In the genomic region with DNA sequence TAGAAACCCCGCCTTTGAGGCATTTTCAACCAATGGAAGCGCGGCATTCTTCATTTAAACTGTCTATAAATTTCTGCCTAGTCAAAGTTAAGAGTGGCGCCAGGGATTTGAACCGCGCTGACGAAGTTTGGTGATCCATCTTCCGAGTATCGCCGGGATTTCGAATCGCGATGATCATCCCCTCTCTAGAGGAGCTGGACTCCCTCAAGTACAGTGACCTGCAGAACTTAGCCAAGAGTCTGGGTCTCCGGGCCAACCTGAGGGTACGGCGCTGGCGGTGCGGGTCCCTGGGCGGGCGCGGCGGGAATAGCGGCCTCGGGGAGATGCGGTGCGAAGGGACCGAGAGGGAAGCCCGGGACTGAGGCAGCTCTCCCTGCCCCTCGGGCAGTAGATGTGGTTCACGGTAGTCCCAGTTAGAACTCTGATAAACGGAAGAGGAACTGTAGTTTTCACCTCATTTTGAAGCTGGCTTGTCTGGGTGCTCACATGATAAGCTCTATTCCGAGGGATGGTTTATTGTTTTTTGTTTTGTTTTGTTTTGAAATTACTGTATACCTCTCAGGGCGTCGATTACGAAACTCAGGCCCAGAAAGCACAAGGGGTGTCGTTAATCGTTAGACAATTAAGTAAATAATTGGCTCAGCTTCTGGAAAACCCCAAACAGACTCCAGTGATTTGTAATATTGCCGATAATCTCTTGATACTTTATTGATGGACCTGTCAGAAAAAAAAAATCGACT, we compare ENCODE assay signal across 8 cellular contexts. TPM values are rescaled to one million over a fixed set of nuclear protein-coding genes. Genes with fewer than 3 reads are reported as not detected.
DNase-seq lines count a peak whose midpoint lies in the region; ATAC-seq, FAIRE-seq and TF ChIP-seq lines count a peak whose summit lies in the region.

A gene with protein sequence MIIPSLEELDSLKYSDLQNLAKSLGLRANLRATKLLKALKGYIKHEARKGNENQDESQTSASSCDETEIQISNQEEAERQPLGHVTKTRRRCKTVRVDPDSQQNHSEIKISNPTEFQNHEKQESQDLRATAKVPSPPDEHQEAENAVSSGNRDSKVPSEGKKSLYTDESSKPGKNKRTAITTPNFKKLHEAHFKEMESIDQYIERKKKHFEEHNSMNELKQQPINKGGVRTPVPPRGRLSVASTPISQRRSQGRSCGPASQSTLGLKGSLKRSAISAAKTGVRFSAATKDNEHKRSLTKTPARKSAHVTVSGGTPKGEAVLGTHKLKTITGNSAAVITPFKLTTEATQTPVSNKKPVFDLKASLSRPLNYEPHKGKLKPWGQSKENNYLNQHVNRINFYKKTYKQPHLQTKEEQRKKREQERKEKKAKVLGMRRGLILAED (plus strand): TSS at position 94 of the 740 bp plus-strand sequence. CDS start 77 bp downstream, at position 171.

- CTCF ChIA-PET in AG04449 (lab: Yijun Ruan, JAX) = interaction anchor here (0.8 to 2.0 kb wide), 10 partner anchors 10 to 432 kb away, joined by 3 to 10 read pairs (median 4); no protein-coding TSS in a partner anchor

- intact Hi-C loops in transverse colon (cut with DNase I; ENCODE audit: low total_unique reads) = no loop called here

- H3K27me3 ChIP-seq in lung (ENCODE audit: control insufficient read depth, insufficient read depth) (no peaks in the 10 kb centered on the region), transverse colon (no peaks in the 10 kb centered on the region)

- H3K36me3 ChIP-seq in lung (ENCODE audit: control insufficient read depth in 2 of 2, insufficient read depth in 2 of 2, low read length in 2 of 2) (no peaks in the 10 kb centered on the region), transverse colon (no peaks in the 10 kb centered on the region)

- POLR2A ChIA-PET in AG04449 (lab: Yijun Ruan, JAX) = interaction anchor here (1.0 kb wide), 1 partner anchor 100 kb away, joined by 4 read pairs; no protein-coding TSS in a partner anchor

- H3K27ac ChIP-seq in lung (ENCODE audit: low read depth in 1 of 2, low read length in 1 of 2) (peak within 1 kb of the TSS in 1 of 2 donors; percentile 77), transverse colon (peak within 1 kb of the TSS; percentile 68 to 87 (median 83))

- peak within 1 kb of the TSS; percentile 94 for H3K4me3 ChIP-seq in AG04449 (ENCODE audit: low read depth, low read length)
- H3K4me3 ChIP-seq in choroid plexus epithelial cell (ENCODE audit: low read depth, low read length) = peak within 1 kb of the TSS; percentile 97
- H3K4me3 ChIP-seq in lung = peak within 1 kb of the TSS; percentile 72
- peak within 1 kb of the TSS; percentile 83 to 97 (median 88) for H3K4me3 ChIP-seq in transverse colon

- H3K4me1 ChIP-seq in lung (ENCODE audit: control insufficient read depth in 2 of 2, insufficient read depth in 2 of 2, low read length in 2 of 2) (no peaks in the 10 kb centered on the region), transverse colon (peaks cover 3 to 33% (median 18%) of the 10 kb centered on the region in 4 donors)

- DNase-seq in AG04449 (ENCODE audit: low read depth, low spot score) = no peak
- DNase-seq in NOMO-1 treated with dmso at 0.1 percent for 144 hours (lab: John Stamatoyannopoulos, UW; ENCODE audit: unreplicated experiment) = peak; percentile 42
- DNase-seq in choroid plexus epithelial cell (ENCODE audit: low read depth) = peak; percentile 46
- DNase-seq in lung (ENCODE audit: low spot score) = no peak
- DNase-seq in transverse colon = no peak
- no peak for DNase-seq in RCC 7860 (ENCODE audit: low spot score)

- in situ Hi-C loops in transverse colon (cut with MboI; ENCODE audit: low pct_ligation_motif_present in 1 of 4, low pct_unique_long_range_greater_than_20kb in 1 of 4, low sequenced_read_pairs in 3 of 4) = no loop called here

- ATAC-seq in GM18498 (IDR thresholded peaks at IDR 0.05; ENCODE audit: unreplicated experiment) (peak; percentile 30), HG02938 (IDR thresholded peaks at IDR 0.05; ENCODE audit: unreplicated experiment) (peak; percentile 14), lung (ENCODE audit: insufficient read depth, low FRiP score) (no peak)

- no peak for FAIRE-seq in RCC 7860 (lab: Jason Lieb, UNC)

- 0% methylated on average over 39 of the region's 39 CpGs for WGBS in lung, 2 donors
- 0% methylated on average over 12 to 39 of the region's 39 CpGs for WGBS in transverse colon (ENCODE audit: low coverage in 1 of 2), 2 donors

- TF ChIP-seq CTCF in AG04449 (IDR thresholded peaks at IDR 0.05; ENCODE audit: insufficient read depth, low read length, missing control alignments) = no peak
- no peak for TF ChIP-seq CTCF in choroid plexus epithelial cell (conservative IDR thresholded peaks at IDR 0.05; ENCODE audit: low read depth, low read length)
- no peak for TF ChIP-seq CTCF in lung (IDR thresholded peaks at IDR 0.05; ENCODE audit: control extremely low read depth, extremely low read depth)
- no peak for TF ChIP-seq CTCF in transverse colon (IDR thresholded peaks at IDR 0.05)

- H3K9me3 ChIP-seq in lung (ENCODE audit: control insufficient read depth in 2 of 2, insufficient read depth in 1 of 2, low read length in 1 of 2) = no peaks in the 10 kb centered on the region
- H3K9me3 ChIP-seq in transverse colon = no peaks in the 10 kb centered on the region

- peak; percentile 51 for TF ChIP-seq POLR2A in transverse colon (IDR thresholded peaks at IDR 0.05)

- TF ChIP-seq EP300 in transverse colon (IDR thresholded peaks at IDR 0.05; ENCODE audit: low read depth) = no peak

RNA-seq across cellular contexts. Expression of the gene that starts here (rescaled TPM):
- total RNA-seq in lung (10 to 100 TPM in 1 of 2 donors, 1 to 10 TPM in 1; 6.5 to 24.1 TPM), transverse colon (1 to 10 TPM; 5.0 to 8.9 (median 7.5) TPM)
- polyA plus RNA-seq in lung = 1 to 10 TPM; 3.7 to 6.5 TPM

Comparison
In these comparisons a context has a peak if more than half of its experiments do, and no peak if none do; other contexts are left out.
1. DNase-seq: peak in NOMO-1 treated with dmso at 0.1 percent for 144 hours (single experiment) and choroid plexus epithelial cell (single experiment); none in AG04449 (single experiment), lung (single experiment), transverse colon (single experiment) and RCC 7860 (single experiment).
2. Peak in every context shown above with its lines, with median percentiles within 50 percentile points of each other: H3K4me3 ChIP-seq.